In genomic region chr3:83941990-83942710, GRCh38 we compare ENCODE assay signal across 26 cellular contexts.
"Had no signal": no experiment of that assay in that cellular context is flagged by ENCODE, and none has a peak within 500 bp of the region (broad histone marks: within the 10 kb centered on the region; RNA-seq: fewer than 3 reads in every experiment).

No MANE protein-coding gene starts in this region.

- H3K4me1 ChIP-seq: adrenal gland had no signal

- H3K27me3 ChIP-seq: adrenal gland had no signal

- H3K27ac ChIP-seq: adrenal gland, VCaP had no signal

- H3K4me3 ChIP-seq: adrenal gland had no signal

- ATAC-seq: activated CD4-positive, alpha-beta T cell treated with anti-CD3 and anti-CD28 coated beads for 36 hours; Panc1; T-cell had no signal

- DNase-seq: activated CD4-positive, alpha-beta memory T cell treated with anti-CD3 and anti-CD28 coated beads, Interleukin-2, amount 10 ng/mL, durations not matched to agents 7 days and 5 days; activated CD4-positive, alpha-beta T cell treated with anti-CD3 and anti-CD28 coated beads for 36 hours; activated CD4-positive, alpha-beta T cell treated with anti-CD3 and anti-CD28 coated beads, Interleukin-2, amount 50 U/mL, for 1 hour; activated CD8-positive, alpha-beta memory T cell treated with anti-CD3 and anti-CD28 coated beads, Interleukin-2, amount 50 U/mL, for 4 hours; activated naive CD4-positive, alpha-beta T cell treated with anti-CD3 and anti-CD28 coated beads, Interleukin-2, amount 50 U/mL, for 16 hours; activated naive CD8-positive, alpha-beta T cell treated with anti-CD3 and anti-CD28 coated beads, Interleukin-2, amount 10 ng/mL, durations not matched to agents 7 days and 5 days; activated T-cell treated with anti-CD3 and anti-CD28 coated beads, Interleukin-2, amount 50 U/mL, for 1 hour; adrenal gland; aorta; Kasumi-1; KBM-7; NCI-H1092; NCI-H1417; NCI-H1930; NCI-H2107; NCI-H2171 treated with DMSO at 0.1 percent for 48 hours; NCI-H226; NCI-H526; NCI-H82; RPMI8226; SIG-M5; T-cell; T-helper 2 cell; T1000 had no signal

- H3K36me3 ChIP-seq: adrenal gland had no signal

- H3K9me3 ChIP-seq: adrenal gland had no signal
